ENCODE assay signal across 18 cellular contexts in the genomic region with DNA sequence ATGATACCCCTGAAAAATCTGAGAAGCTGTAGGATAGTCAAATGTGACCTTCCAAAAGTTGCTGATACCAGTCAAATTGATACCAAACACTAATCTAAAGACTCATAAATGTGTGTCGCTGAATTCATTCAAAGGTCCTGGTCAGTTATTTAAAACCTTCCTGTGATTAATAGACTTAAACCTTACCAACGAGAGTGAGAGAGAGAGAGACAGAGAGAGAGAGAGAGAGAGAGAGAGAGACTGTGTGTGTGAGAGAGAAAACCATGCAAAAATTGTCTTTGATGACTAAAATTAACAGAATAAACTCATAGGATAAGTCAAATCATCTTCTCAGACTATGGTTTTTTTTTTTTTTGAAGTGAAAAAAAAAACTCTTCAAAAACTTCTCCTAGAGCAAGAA.
"Had no signal": no experiment of that assay in that cellular context is flagged by ENCODE, and none has a peak within 500 bp of the region (broad histone marks: within the 10 kb centered on the region; RNA-seq: fewer than 3 reads in every experiment).

No MANE protein-coding gene starts in this region.

- H3K9me3 ChIP-seq: ascending aorta, colonic mucosa, pancreas, right lobe of liver, stomach had no signal

- H3K27me3 ChIP-seq: ascending aorta, colonic mucosa, pancreas, right lobe of liver, stomach had no signal

- H3K27ac ChIP-seq: ascending aorta, colonic mucosa, pancreas, right lobe of liver, stomach, VCaP had no signal

- ATAC-seq: activated T-cell treated with anti-CD3 and anti-CD28 coated beads, Interleukin-2, amount 50 U/mL, for 72 hours; left lobe of liver; natural killer cell; pancreas; right lobe of liver had no signal

- H3K4me1 ChIP-seq: ascending aorta, colonic mucosa, pancreas, right lobe of liver, stomach had no signal

- H3K36me3 ChIP-seq: ascending aorta, colonic mucosa, pancreas, right lobe of liver, stomach had no signal

- DNase-seq: activated CD4-positive, alpha-beta T cell treated with anti-CD3 and anti-CD28 coated beads, Interleukin-2, amount 50 U/mL, for 4 hours; activated gamma-delta T cell; activated T-cell treated with anti-CD3 and anti-CD28 coated beads, Interleukin-2, amount 50 U/mL, for 72 hours; colonic mucosa; erythroblast; foreskin melanocyte; kidney; natural killer cell; pancreas; right lobe of liver; small intestine; stimulated activated CD4-positive, alpha-beta T cell treated with anti-CD3 and anti-CD28 coated beads, Interleukin-15, amount 100 ng/mL, for 24 hours; stimulated activated CD4-positive, alpha-beta T cell treated with anti-CD3 and anti-CD28 coated beads, Interleukin-2, amount 100 ng/mL, for 48 hours; stomach had no signal

- H3K4me3 ChIP-seq: ascending aorta, colonic mucosa, lung, pancreas, right lobe of liver, stomach had no signal
